Comparison of ENCODE assay signal across 8 cellular contexts in genomic region chr3:159764211-159765024, GRCh38.
DNase-seq lines count a peak whose midpoint lies in the region; ATAC-seq and TF ChIP-seq lines count a peak whose summit lies in the region.

No MANE protein-coding gene starts in this region.

- H3K4me3 ChIP-seq in MG63, result peak overlapping the region; percentile 83
- peak overlapping the region in 2 of 4 donors; percentile 37 to 78 for H3K4me3 ChIP-seq in adrenal gland
- peak overlapping the region; percentile 53 for H3K4me3 ChIP-seq in cardiac muscle cell
- H3K4me3 ChIP-seq in osteoblast (ENCODE audit: insufficient read depth, low read length), result peak overlapping the region; percentile 92

- H3K4me2 ChIP-seq in osteoblast (ENCODE audit: insufficient read depth, low read length), result peak overlapping the region; percentile 83

- peaks cover 38% of the 10 kb centered on the region for H3K79me2 ChIP-seq in osteoblast (ENCODE audit: insufficient read depth, low read length)

- peaks cover 7 to 13% of the 10 kb centered on the region in 2 donors for H3K4me1 ChIP-seq in adrenal gland (replicated peaks in 1 of 2)
- H3K4me1 ChIP-seq in cardiac muscle cell (ENCODE audit: low read depth), result peaks cover 7% of the 10 kb centered on the region
- peaks cover 34% of the 10 kb centered on the region for H3K4me1 ChIP-seq in osteoblast (ENCODE audit: insufficient read depth, low read length)

- H3K9me3 ChIP-seq in MG63 (no peaks in the 10 kb centered on the region), adrenal gland (replicated peaks in 1 of 3) (no peaks in the 10 kb centered on the region), cardiac muscle cell (ENCODE audit: low read depth) (no peaks in the 10 kb centered on the region), osteoblast (ENCODE audit: low read depth, low read length) (no peaks in the 10 kb centered on the region)

- intact Hi-C loops in CD14-positive monocyte (cut with micrococcal nuclease) (no loop called here), adrenal gland (cut with DNase I) (no loop called here)

- no peak for DNase-seq in CD14-positive monocyte (ENCODE audit: low spot score)
- DNase-seq in MG63, result no peak
- peak in 5 of 7 donors; percentile 8 to 62 (median 24) for DNase-seq in adrenal gland
- peak in 1 of 2 donors; percentile 78 for DNase-seq in cardiac muscle cell (ENCODE audit: low read depth in 1 of 2, low spot score in 1 of 2)
- peak; percentile 98 for DNase-seq in osteoblast (ENCODE audit: insufficient read length, low spot score, missing footprints)
- no peak for DNase-seq in stimulated activated CD4-positive, alpha-beta T cell treated with anti-CD3 and anti-CD28 coated beads, Interleukin-2, amount 100 ng/mL, for 48 hours

- peaks cover 0 to 8% (median 6%) of the 10 kb centered on the region in 7 donors for H3K9me3 Mint-ChIP-seq in CD14-positive monocyte

- peaks cover 18% of the 10 kb centered on the region for H3K36me3 ChIP-seq in MG63
- H3K36me3 ChIP-seq in adrenal gland (replicated peaks in 1 of 2), result no peaks in the 10 kb centered on the region
- no peaks in the 10 kb centered on the region for H3K36me3 ChIP-seq in cardiac muscle cell
- H3K36me3 ChIP-seq in osteoblast (ENCODE audit: insufficient read depth, low read length), result peaks cover 3% of the 10 kb centered on the region

- peak overlapping the region in 5 of 7 donors; percentile 67 to 90 (median 80) for H3K27ac Mint-ChIP-seq in CD14-positive monocyte

- 0 to 1% (median 1%) methylated on average over 13 to 65 of the region's 65 CpGs for WGBS in adrenal gland, 4 donors

- TF ChIP-seq POLR2A in adrenal gland (IDR thresholded peaks at IDR 0.05), result peak in 1 of 2 donors; percentile 9

- H3K4me1 Mint-ChIP-seq in CD14-positive monocyte, result peaks cover 23% of the 10 kb centered on the region

- H3K36me3 Mint-ChIP-seq in CD14-positive monocyte, result peaks cover 3 to 10% of the 10 kb centered on the region in 2 donors

- H3K27me3 Mint-ChIP-seq in CD14-positive monocyte (ENCODE audit: low read depth in 3 of 3), result peaks cover 37 to 57% (median 48%) of the 10 kb centered on the region in 3 donors

- ATAC-seq in GM19351 (IDR thresholded peaks at IDR 0.05; ENCODE audit: unreplicated experiment) (peak; percentile 24), HG02973 (IDR thresholded peaks at IDR 0.05; ENCODE audit: unreplicated experiment) (no peak)

- H3K4me3 Mint-ChIP-seq in CD14-positive monocyte, result peak overlapping the region; percentile 92 to 96

- H2AFZ ChIP-seq in osteoblast (ENCODE audit: low read length), result peak overlapping the region; percentile 67

- H3K27me3 ChIP-seq in MG63, result no peaks in the 10 kb centered on the region
- H3K27me3 ChIP-seq in adrenal gland, result no peaks in the 10 kb centered on the region
- no peaks in the 10 kb centered on the region for H3K27me3 ChIP-seq in cardiac muscle cell
- no peaks in the 10 kb centered on the region for H3K27me3 ChIP-seq in osteoblast (ENCODE audit: insufficient read depth, low read length)

- TF ChIP-seq CTCF in CD14-positive monocyte (IDR thresholded peaks at IDR 0.05) (no peak), adrenal gland (IDR thresholded peaks at IDR 0.05) (no peak), cardiac muscle cell (IDR thresholded peaks at IDR 0.05; ENCODE audit: low read depth, low read length) (no peak), osteoblast (IDR thresholded peaks at IDR 0.05; ENCODE audit: extremely low read depth, low read depth, low read length) (no peak)

- H3K27ac ChIP-seq in adrenal gland, result peak overlapping the region in 4 of 5 donors; percentile 36 to 91 (median 70)
- H3K27ac ChIP-seq in cardiac muscle cell, result peak overlapping the region; percentile 57
- peak overlapping the region; percentile 99 for H3K27ac ChIP-seq in osteoblast (ENCODE audit: low read depth, low read length)

- H4K20me1 ChIP-seq in osteoblast (ENCODE audit: insufficient read depth, low read length), result peaks cover 12% of the 10 kb centered on the region

Comparison
In these comparisons a context has a peak if more than half of its experiments do, and no peak if none do; other contexts are left out.
1. DNase-seq: peak in adrenal gland (5 of 7) and osteoblast (single experiment); none in CD14-positive monocyte (single experiment), MG63 (single experiment) and stimulated activated CD4-positive, alpha-beta T cell treated with anti-CD3 and anti-CD28 coated beads, Interleukin-2, amount 100 ng/mL, for 48 hours (0 of 2).
2. Peak in every context shown above with its lines, with median percentiles within 50 percentile points of each other: H3K27ac ChIP-seq.